Comparison of ENCODE assay signal across 8 cellular contexts in genomic region chr17:81635973-81636504, GRCh38. TPM values are rescaled to one million over a fixed set of nuclear protein-coding genes. Genes with fewer than 3 reads are reported as not detected.
DNase-seq lines count a peak whose midpoint lies in the region; ATAC-seq and TF ChIP-seq lines count a peak whose summit lies in the region.

No MANE protein-coding gene starts in this region.

- H3K27me3 ChIP-seq in iPS DF 6.9 (ENCODE audit: control insufficient read depth, insufficient read depth, low read length) (no peaks in the 10 kb centered on the region), spleen (replicated peaks in 1 of 7) (no peaks in the 10 kb centered on the region)

- H3K36me3 ChIP-seq in iPS DF 6.9 (ENCODE audit: control insufficient read depth, insufficient read depth, low read length) (peaks cover 3% of the 10 kb centered on the region; the same call in 1 of the 2 replicates), spleen (peaks cover 0 to 18% (median 0%) of the 10 kb centered on the region in 6 donors)

- no peak for TF ChIP-seq POLR2A in spleen (IDR thresholded peaks at IDR 0.05)

- no peaks in the 10 kb centered on the region for H3K27me3 Mint-ChIP-seq in activated B cell treated with CpG ODN at 0.5 μM for 24 hours

- H3K4me3 ChIP-seq in AG10803 (ENCODE audit: low read length), result peak overlapping the region; percentile 91
- H3K4me3 ChIP-seq in HFF-Myc (replicated peaks; ENCODE audit: low read depth, low read length), result peak overlapping the region; percentile 61
- peak overlapping the region; percentile 97 for H3K4me3 ChIP-seq in iPS DF 6.9 (ENCODE audit: low read length)
- peak overlapping the region; percentile 78 to 97 (median 87) for H3K4me3 ChIP-seq in spleen

- no peaks in the 10 kb centered on the region for H3K9me3 Mint-ChIP-seq in activated B cell treated with CpG ODN at 0.5 μM for 24 hours

- no peaks in the 10 kb centered on the region for H3K9me3 ChIP-seq in iPS DF 6.9 (ENCODE audit: control insufficient read depth, insufficient read depth, low read length)
- no peaks in the 10 kb centered on the region for H3K9me3 ChIP-seq in spleen

- H3K4me1 ChIP-seq in iPS DF 6.9 (ENCODE audit: control insufficient read depth, insufficient read depth, low read length) (no peaks in the 10 kb centered on the region), spleen (peaks cover 16 to 64% (median 46%) of the 10 kb centered on the region in 6 donors)

- intact Hi-C loops in activated B cell treated with CpG ODN at 0.5 μM for 24 hours (cut with micrococcal nuclease), result no loop called here
- intact Hi-C loops in spleen (cut with DNase I; ENCODE audit: low total_unique reads), result no loop called here

- TF ChIP-seq CTCF in AG10803 (conservative IDR thresholded peaks at IDR 0.05; ENCODE audit: low read length) (no peak), HFF-Myc (IDR thresholded peaks at IDR 0.05; ENCODE audit: low read depth, low read length, missing control alignments) (no peak), activated B cell treated with CpG ODN at 0.5 μM for 24 hours (IDR thresholded peaks at IDR 0.05) (no peak), spleen (IDR thresholded peaks at IDR 0.05 in 8 of 11, conservative IDR thresholded peaks at IDR 0.05 in 3 of 11) (no peak)

- H3K27ac Mint-ChIP-seq in activated B cell treated with CpG ODN at 0.5 μM for 24 hours, result peak overlapping the region; percentile 77

- DNase-seq in AG10803 (ENCODE audit: low read depth) (peak; percentile 49), HFF-Myc (ENCODE audit: extremely low read depth, low read depth) (no peak), activated B cell treated with CpG ODN at 0.5 μM for 24 hours (no peak), iPS DF 6.9 (ENCODE audit: low read depth, low spot score) (no peak), spleen (no peak), LoVo (ENCODE audit: low spot score) (no peak)

- peaks cover 21% of the 10 kb centered on the region for H3K4me1 Mint-ChIP-seq in activated B cell treated with CpG ODN at 0.5 μM for 24 hours

- CTCF ChIA-PET in activated B cell treated with CpG ODN at 0.5 μM for 24 hours (lab: Charles Lee), result interaction anchor here (1.0 kb wide), 1 partner anchor 234 kb away, joined by 3 read pairs; no protein-coding TSS in a partner anchor

- H3K27ac ChIP-seq in iPS DF 6.9 (ENCODE audit: low read length) (no peak overlapping the region), spleen (peak overlapping the region; percentile 71 to 96 (median 90))

- no peak for ATAC-seq in activated B cell treated with CpG ODN at 0.5 μM for 24 hours (ENCODE audit: low read depth)
- ATAC-seq in HG03521 (IDR thresholded peaks at IDR 0.05; ENCODE audit: unreplicated experiment), result no peak
- no peak for ATAC-seq in GM18517 (IDR thresholded peaks at IDR 0.05; ENCODE audit: unreplicated experiment)

- H3K4me3 Mint-ChIP-seq in activated B cell treated with CpG ODN at 0.5 μM for 24 hours, result peak overlapping the region; percentile 95

- POLR2A ChIA-PET in activated B cell treated with CpG ODN at 0.5 μM for 24 hours (lab: Charles Lee), result interaction anchor here (0.6 to 1.2 kb wide), 3 partner anchors 17 to 31 kb away, joined by 4 to 10 read pairs (median 10); partner anchors contain the start of genes CCDC137 and OXLD1

- H3K36me3 Mint-ChIP-seq in activated B cell treated with CpG ODN at 0.5 μM for 24 hours (ENCODE audit: low read depth), result peaks cover 10% of the 10 kb centered on the region

- WGBS in iPS DF 6.9 (ENCODE audit: insufficient coverage, insufficient read length), result no CpG with 5 or more reads among the region's 18 CpGs
- 35 to 46% (median 45%) methylated on average over 18 of the region's 18 CpGs for WGBS in spleen, 5 donors

RNA-seq across cellular contexts. Expression of gene NPLOC4, which starts 0.9 kb away (rescaled TPM):
- total RNA-seq in activated B cell treated with CpG ODN at 0.5 μM for 24 hours, result 96.8 and 132 TPM in 2 replicates
- total RNA-seq in spleen, result 100 to 1,000 TPM in 4 of 7 donors, 10 to 100 TPM in 3; 68.8 to 130 (median 101) TPM
- 10 to 100 TPM; 19.3 to 42.8 (median 32.2) TPM for polyA plus RNA-seq in spleen

RNA-seq across cellular contexts. Expression of gene TSPAN10, which starts 1.0 kb away (rescaled TPM):
- total RNA-seq in activated B cell treated with CpG ODN at 0.5 μM for 24 hours, result 0.34 and 0.95 TPM in 2 replicates
- total RNA-seq in spleen, result 1 to 10 TPM in 3 of 7 donors, under 1 TPM in 2, not detected in 2; 0.37 to 1.4 (median 1.1) TPM
- 1 to 10 TPM in 2 of 3 donors, under 1 TPM in 1; 0.83 to 3.0 (median 2.9) TPM for polyA plus RNA-seq in spleen

RNA-seq across cellular contexts. Expression of gene PDE6G, which starts 20.3 kb away (rescaled TPM):
- total RNA-seq in activated B cell treated with CpG ODN at 0.5 μM for 24 hours (0.42 and 1.2 TPM in 2 replicates), spleen (10 to 100 TPM in 6 of 7 donors, 1 to 10 TPM in 1; 6.7 to 26.8 (median 16.4) TPM)
- polyA plus RNA-seq in spleen, result 10 to 100 TPM; 17.8 to 27.0 (median 25.8) TPM

RNA-seq across cellular contexts. Expression of gene OXLD1, which starts 30.4 kb away (rescaled TPM):
- 36.7 and 37.3 TPM in 2 replicates for total RNA-seq in activated B cell treated with CpG ODN at 0.5 μM for 24 hours
- 10 to 100 TPM; 29.4 to 53.8 (median 32.1) TPM for total RNA-seq in spleen
- polyA plus RNA-seq in spleen, result 100 to 1,000 TPM; 102 to 110 (median 106) TPM

RNA-seq across cellular contexts. Expression of gene CCDC137, which starts 30.5 kb away (rescaled TPM):
- total RNA-seq in activated B cell treated with CpG ODN at 0.5 μM for 24 hours (34.7 and 41.3 TPM in 2 replicates), spleen (10 to 100 TPM; 10.7 to 24.2 (median 19.0) TPM)
- 10 to 100 TPM; 20.7 to 40.1 (median 21.4) TPM for polyA plus RNA-seq in spleen
